In the genomic region with DNA sequence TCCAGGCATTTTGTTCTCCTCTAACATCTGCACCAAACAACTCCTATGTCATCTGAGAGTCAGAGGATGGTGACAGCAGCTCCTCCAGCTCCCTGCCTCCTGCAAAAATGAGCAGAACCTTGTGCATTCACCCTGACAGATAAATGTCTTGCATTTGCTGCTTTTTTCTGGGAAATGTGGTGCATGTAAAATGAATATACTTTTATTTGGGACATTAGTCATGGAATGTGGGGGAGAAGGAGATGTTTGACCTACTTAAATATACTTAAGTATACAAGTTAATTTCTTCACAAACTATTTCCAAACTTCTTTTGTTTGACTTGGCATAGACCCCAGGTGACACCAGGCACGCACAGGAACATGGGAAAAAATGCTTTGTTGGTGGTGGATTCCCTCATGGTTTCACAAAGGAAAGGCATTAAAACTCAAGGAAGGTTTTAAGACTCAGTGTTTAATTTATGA, we compare ENCODE assay signal across 1 cellular context.
TF ChIP-seq lines count a peak whose summit lies in the region.

No MANE protein-coding gene starts in this region.

TF ChIP-seq in endothelial cell of umbilical vein, 7 proteins besides CTCF, POLR2A, EP300 and RAD21 (continued from another document):
- TF ChIP-seq JUN (IDR thresholded peaks at IDR 0.05; ENCODE audit: borderline replicate concordance, insufficient read depth, insufficient read length, low read depth) (no peak), FOS (IDR thresholded peaks at IDR 0.05; ENCODE audit: borderline replicate concordance, insufficient read depth, low read length) (no peak), MYC (IDR thresholded peaks at IDR 0.05; ENCODE audit: low read depth, low read length) (no peak), POLR2AphosphoS5 (IDR thresholded peaks at IDR 0.05; ENCODE audit: insufficient read depth, low read depth, low read length) (no peak)
- TF ChIP-seq, protein P1, sequence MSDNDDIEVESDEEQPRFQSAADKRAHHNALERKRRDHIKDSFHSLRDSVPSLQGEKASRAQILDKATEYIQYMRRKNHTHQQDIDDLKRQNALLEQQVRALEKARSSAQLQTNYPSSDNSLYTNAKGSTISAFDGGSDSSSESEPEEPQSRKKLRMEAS (IDR thresholded peaks at IDR 0.05; ENCODE audit: insufficient read depth, insufficient read length), result no peak
